ENCODE assay signal across 19 cellular contexts in genomic region chr10:130221456-130222375, GRCh38.
"Had no signal": no experiment of that assay in that cellular context is flagged by ENCODE, and none has a peak within 500 bp of the region (broad histone marks: within the 10 kb centered on the region; RNA-seq: fewer than 3 reads in every experiment).

No MANE protein-coding gene starts in this region.

- H3K4me3 ChIP-seq: dorsolateral prefrontal cortex, lower lobe of right lung, thoracic aorta, uterus had no signal

- H3K27me3 Mint-ChIP-seq: activated CD8-positive, alpha-beta memory T cell treated with anti-CD3 and anti-CD28 coated beads, Interleukin-2, amount 10 ng/mL, durations not matched to agents 7 days and 5 days; brain; stimulated activated naive CD8-positive, alpha-beta T cell treated with anti-CD3 and anti-CD28 coated beads, Interleukin-15, Interleukin-2, amounts not matched to agents 100 ng/mL and 50 ng/mL, for 24 hours had no signal

- H3K4me1 ChIP-seq: lower lobe of right lung, uterus had no signal

- H3K9me3 Mint-ChIP-seq: stimulated activated naive CD8-positive, alpha-beta T cell treated with anti-CD3 and anti-CD28 coated beads, Interleukin-15, Interleukin-2, amounts not matched to agents 100 ng/mL and 50 ng/mL, for 24 hours had no signal

- H3K27ac Mint-ChIP-seq: activated CD8-positive, alpha-beta memory T cell treated with anti-CD3 and anti-CD28 coated beads, Interleukin-2, amount 10 ng/mL, durations not matched to agents 7 days and 5 days; brain; naive thymus-derived CD4-positive, alpha-beta T cell; stimulated activated naive CD8-positive, alpha-beta T cell treated with anti-CD3 and anti-CD28 coated beads, Interleukin-15, Interleukin-2, amounts not matched to agents 100 ng/mL and 50 ng/mL, for 24 hours; T-helper 2 cell treated with Interferon-gamma antibody and Interleukin-4, amounts not matched to agents 5 μg/mL and 100 μg/mL, for 36 hours had no signal

- DNase-seq: activated CD4-positive, alpha-beta T cell treated with anti-CD3 and anti-CD28 coated beads, Interleukin-2, amount 50 U/mL, for 48 hours; activated CD8-positive, alpha-beta memory T cell treated with anti-CD3 and anti-CD28 coated beads, Interleukin-2, amount 10 ng/mL, durations not matched to agents 7 days and 5 days; activated naive CD4-positive, alpha-beta T cell treated with anti-CD3 and anti-CD28 coated beads, Interleukin-2, amount 50 U/mL, for 16 hours; amniotic stem cell; cerebellar nuclear complex; hypothalamus; left cardiac atrium; lower lobe of right lung; naive thymus-derived CD4-positive, alpha-beta T cell; stimulated activated CD4-positive, alpha-beta T cell treated with anti-CD3 and anti-CD28 coated beads, Interleukin-4, amount 100 ng/mL, for 1 hour; SW 1271; uterus had no signal

- H3K36me3 Mint-ChIP-seq: activated CD8-positive, alpha-beta memory T cell treated with anti-CD3 and anti-CD28 coated beads, Interleukin-2, amount 10 ng/mL, durations not matched to agents 7 days and 5 days; brain had no signal

- H3K27me3 ChIP-seq: dorsolateral prefrontal cortex, uterus had no signal

- H3K36me3 ChIP-seq: lower lobe of right lung, thoracic aorta, uterus had no signal

- ATAC-seq: activated CD4-positive, CD25-positive, alpha-beta regulatory T cell treated with anti-CD3 and anti-CD28 coated beads, Interleukin-2, amount 50 U/mL, for 24 hours; activated CD8-positive, alpha-beta memory T cell treated with anti-CD3 and anti-CD28 coated beads, Interleukin-2, amount 10 ng/mL, durations not matched to agents 7 days and 5 days; esophagus mucosa; left cardiac atrium; lower lobe of right lung; naive thymus-derived CD4-positive, alpha-beta T cell had no signal

- H3K27ac ChIP-seq: dorsolateral prefrontal cortex, lower lobe of right lung, thoracic aorta, uterus had no signal

- H3K9me3 ChIP-seq: lower lobe of right lung, thoracic aorta, uterus had no signal

- H3K4me1 Mint-ChIP-seq: activated CD8-positive, alpha-beta memory T cell treated with anti-CD3 and anti-CD28 coated beads, Interleukin-2, amount 10 ng/mL, durations not matched to agents 7 days and 5 days; brain had no signal

- H3K4me3 Mint-ChIP-seq: activated CD8-positive, alpha-beta memory T cell treated with anti-CD3 and anti-CD28 coated beads, Interleukin-2, amount 10 ng/mL, durations not matched to agents 7 days and 5 days; brain; naive thymus-derived CD4-positive, alpha-beta T cell; stimulated activated naive CD8-positive, alpha-beta T cell treated with anti-CD3 and anti-CD28 coated beads, Interleukin-15, Interleukin-2, amounts not matched to agents 100 ng/mL and 50 ng/mL, for 24 hours; T-helper 2 cell treated with Interferon-gamma antibody and Interleukin-4, amounts not matched to agents 5 μg/mL and 100 μg/mL, for 36 hours had no signal
